1 cellular context compared by ENCODE assay signal in genomic region chr22:23053051-23053707, GRCh38.
TF ChIP-seq lines count a peak whose summit lies in the region.

No MANE protein-coding gene starts in this region.

TF ChIP-seq in HepG2, 621 proteins besides CTCF, POLR2A, EP300 and RAD21:
- TF ChIP-seq MIER2 (CRISPR knock-in tag; IDR thresholded peaks at IDR 0.05) (peak; percentile 92), SALL1 (CRISPR knock-in tag; IDR thresholded peaks at IDR 0.05) (peak; percentile 39; the same call in 1 of the 2 replicates), CHD4 (IDR thresholded peaks at IDR 0.05; ENCODE audit: borderline replicate concordance, low read length) (no peak), ZMYM4 (CRISPR knock-in tag; IDR thresholded peaks at IDR 0.05) (no peak), REXO4 (CRISPR knock-in tag; IDR thresholded peaks at IDR 0.05; ENCODE audit: borderline replicate concordance) (no peak)
- TF ChIP-seq, protein P1, sequence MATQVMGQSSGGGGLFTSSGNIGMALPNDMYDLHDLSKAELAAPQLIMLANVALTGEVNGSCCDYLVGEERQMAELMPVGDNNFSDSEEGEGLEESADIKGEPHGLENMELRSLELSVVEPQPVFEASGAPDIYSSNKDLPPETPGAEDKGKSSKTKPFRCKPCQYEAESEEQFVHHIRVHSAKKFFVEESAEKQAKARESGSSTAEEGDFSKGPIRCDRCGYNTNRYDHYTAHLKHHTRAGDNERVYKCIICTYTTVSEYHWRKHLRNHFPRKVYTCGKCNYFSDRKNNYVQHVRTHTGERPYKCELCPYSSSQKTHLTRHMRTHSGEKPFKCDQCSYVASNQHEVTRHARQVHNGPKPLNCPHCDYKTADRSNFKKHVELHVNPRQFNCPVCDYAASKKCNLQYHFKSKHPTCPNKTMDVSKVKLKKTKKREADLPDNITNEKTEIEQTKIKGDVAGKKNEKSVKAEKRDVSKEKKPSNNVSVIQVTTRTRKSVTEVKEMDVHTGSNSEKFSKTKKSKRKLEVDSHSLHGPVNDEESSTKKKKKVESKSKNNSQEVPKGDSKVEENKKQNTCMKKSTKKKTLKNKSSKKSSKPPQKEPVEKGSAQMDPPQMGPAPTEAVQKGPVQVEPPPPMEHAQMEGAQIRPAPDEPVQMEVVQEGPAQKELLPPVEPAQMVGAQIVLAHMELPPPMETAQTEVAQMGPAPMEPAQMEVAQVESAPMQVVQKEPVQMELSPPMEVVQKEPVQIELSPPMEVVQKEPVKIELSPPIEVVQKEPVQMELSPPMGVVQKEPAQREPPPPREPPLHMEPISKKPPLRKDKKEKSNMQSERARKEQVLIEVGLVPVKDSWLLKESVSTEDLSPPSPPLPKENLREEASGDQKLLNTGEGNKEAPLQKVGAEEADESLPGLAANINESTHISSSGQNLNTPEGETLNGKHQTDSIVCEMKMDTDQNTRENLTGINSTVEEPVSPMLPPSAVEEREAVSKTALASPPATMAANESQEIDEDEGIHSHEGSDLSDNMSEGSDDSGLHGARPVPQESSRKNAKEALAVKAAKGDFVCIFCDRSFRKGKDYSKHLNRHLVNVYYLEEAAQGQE (IDR thresholded peaks at IDR 0.05; ENCODE audit: borderline replicate concordance in 1 of 2, low read depth in 1 of 2, low read length in 2 of 2), result peak; percentile 78 to 93
